8 cellular contexts compared by ENCODE assay signal in genomic region chr15:69576035-69576526, GRCh38.
DNase-seq lines count a peak whose midpoint lies in the region; ATAC-seq lines count a peak whose summit lies in the region.

No MANE protein-coding gene starts in this region.

- H3K27me3 Mint-ChIP-seq in T-helper 2 cell treated with Interferon-gamma antibody and Interleukin-4, amounts not matched to agents 5 μg/mL and 100 μg/mL, for 36 hours (ENCODE audit: low read depth), result peaks cover 16% of the 10 kb centered on the region

- H3K4me1 Mint-ChIP-seq in T-helper 2 cell treated with Interferon-gamma antibody and Interleukin-4, amounts not matched to agents 5 μg/mL and 100 μg/mL, for 36 hours (ENCODE audit: low read depth), result peaks cover 37% of the 10 kb centered on the region

- no peak for ATAC-seq in HG02938 (IDR thresholded peaks at IDR 0.05; ENCODE audit: unreplicated experiment)
- no peak for ATAC-seq in HG02870 (IDR thresholded peaks at IDR 0.05; ENCODE audit: unreplicated experiment)

- H3K9me3 Mint-ChIP-seq in T-helper 2 cell treated with Interferon-gamma antibody and Interleukin-4, amounts not matched to agents 5 μg/mL and 100 μg/mL, for 36 hours, result no peaks in the 10 kb centered on the region

- no peak overlapping the region for H3K4me3 Mint-ChIP-seq in T-helper 2 cell treated with Interferon-gamma antibody and Interleukin-4, amounts not matched to agents 5 μg/mL and 100 μg/mL, for 36 hours

- no peak overlapping the region for H3K27ac Mint-ChIP-seq in T-helper 2 cell treated with Interferon-gamma antibody and Interleukin-4, amounts not matched to agents 5 μg/mL and 100 μg/mL, for 36 hours

- no peaks in the 10 kb centered on the region for H3K36me3 Mint-ChIP-seq in T-helper 2 cell treated with Interferon-gamma antibody and Interleukin-4, amounts not matched to agents 5 μg/mL and 100 μg/mL, for 36 hours (ENCODE audit: low read depth)

- DNase-seq in DMS114 treated with DMSO at 0.1 percent for 48 hours (lab: John Stamatoyannopoulos, UW; ENCODE audit: unreplicated experiment) (peak; percentile 7), LoVo (ENCODE audit: low spot score) (peak; percentile 39), amniotic epithelial cell (ENCODE audit: low read depth) (peak; percentile 18), hepatic stellate cell (ENCODE audit: low spot score) (peak; percentile 40)
- DNase-seq in T-helper 2 cell treated with Interferon-gamma antibody and Interleukin-4, amounts not matched to agents 5 μg/mL and 100 μg/mL, for 36 hours (ENCODE audit: low spot score), result peak; percentile 40
- DNase-seq in stimulated activated CD4-positive, alpha-beta T cell treated with anti-CD3 and anti-CD28 coated beads, Interleukin-15, amount 100 ng/mL, for 24 hours, result peak; percentile 77

Comparison
In these comparisons a context has a peak if more than half of its experiments do, and no peak if none do; other contexts are left out.
1. DNase-seq: peak in every context shown above with its lines; median percentile 77 in stimulated activated CD4-positive, alpha-beta T cell treated with anti-CD3 and anti-CD28 coated beads, Interleukin-15, amount 100 ng/mL, for 24 hours; 40 in T-helper 2 cell treated with Interferon-gamma antibody and Interleukin-4, amounts not matched to agents 5 μg/mL and 100 μg/mL, for 36 hours; 40 in hepatic stellate cell; 39 in LoVo; 18 in amniotic epithelial cell; 7 in DMS114 treated with DMSO at 0.1 percent for 48 hours.